ENCODE assay signal across 8 cellular contexts in the genomic region with DNA sequence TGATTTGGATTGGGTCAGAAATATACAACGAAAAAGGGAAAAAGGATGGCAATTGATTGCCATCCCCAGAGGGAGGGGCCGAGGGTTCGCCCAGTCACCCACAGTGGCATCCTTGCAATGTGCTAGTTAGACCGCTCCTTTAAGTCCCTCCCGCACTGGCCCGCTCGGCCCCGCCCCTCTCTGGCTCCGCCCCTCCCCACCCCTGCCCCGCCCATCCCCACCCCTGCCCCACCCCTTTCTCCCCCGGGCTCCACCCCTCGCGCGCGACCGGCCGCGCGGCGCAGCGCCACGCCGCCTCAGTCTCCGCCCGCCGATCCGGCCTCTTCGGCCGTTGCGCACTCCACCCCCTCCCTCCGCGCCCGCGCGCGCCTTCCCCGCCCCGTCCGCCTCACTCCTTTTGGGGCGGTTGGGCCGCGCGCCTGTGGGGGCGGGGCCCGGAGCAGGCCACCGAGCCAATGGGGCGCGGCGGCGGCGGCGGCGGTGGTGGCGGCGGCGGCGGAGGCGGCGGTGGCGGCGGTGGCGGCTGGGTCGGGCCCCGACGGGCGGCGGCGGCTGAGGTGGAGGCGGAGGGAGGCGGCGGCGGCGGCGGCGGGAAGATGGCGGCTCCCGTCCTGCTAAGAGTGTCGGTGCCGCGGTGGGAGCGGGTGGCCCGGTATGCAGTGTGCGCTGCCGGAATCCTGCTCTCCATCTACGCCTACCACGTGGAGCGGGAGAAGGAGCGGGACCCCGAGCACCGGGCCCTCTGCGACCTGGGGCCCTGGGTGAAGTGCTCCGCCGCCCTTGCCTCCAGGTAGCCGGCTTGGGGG. TPM values are rescaled to one million over a fixed set of nuclear protein-coding genes. Genes with fewer than 3 reads are reported as not detected.
DNase-seq lines count a peak whose midpoint lies in the region; ATAC-seq and TF ChIP-seq lines count a peak whose summit lies in the region.

A gene (plus strand): TSS at position 299 of the 806 bp plus-strand sequence. CDS start 298 bp downstream, at position 597.

- intact Hi-C loops in activated naive CD4-positive, alpha-beta T cell treated with anti-CD3 and anti-CD28 coated beads for 36 hours (cut with micrococcal nuclease): loop anchor here (1.0 to 10.0 kb wide), 11 partner anchors 103 to 1206 kb away; a partner anchor contains a TSS

- H3K4me3 Mint-ChIP-seq in activated naive CD4-positive, alpha-beta T cell treated with anti-CD3 and anti-CD28 coated beads for 36 hours: peak within 1 kb of the TSS; percentile 78

- H3K9me3 ChIP-seq in SK-N-MC (ENCODE audit: low read depth, low read length) (no peaks in the 10 kb centered on the region), gastroesophageal sphincter (no peaks in the 10 kb centered on the region), neutrophil (no peaks in the 10 kb centered on the region), subcutaneous abdominal adipose tissue (ENCODE audit: control insufficient read depth in 5 of 5, low read length in 5 of 5) (no peaks in the 10 kb centered on the region)

- peaks cover 5% of the 10 kb centered on the region for H3K36me3 Mint-ChIP-seq in activated naive CD4-positive, alpha-beta T cell treated with anti-CD3 and anti-CD28 coated beads for 36 hours (ENCODE audit: low read depth)

- peak; percentile 98 for ATAC-seq in gastroesophageal sphincter

- H3K4me3 ChIP-seq in HFF-Myc (replicated peaks; ENCODE audit: low read depth, low read length) (peak within 1 kb of the TSS; percentile 68), SK-N-MC (peak within 1 kb of the TSS; percentile 86), gastroesophageal sphincter (peak within 1 kb of the TSS; percentile 75 to 99), neutrophil (ENCODE audit: low read depth in 1 of 2, low read length in 1 of 2) (peak within 1 kb of the TSS; percentile 60 to 84), subcutaneous abdominal adipose tissue (ENCODE audit: low read depth in 1 of 5, low read length in 5 of 5) (peak within 1 kb of the TSS; percentile 70 to 84 (median 78))

- peak within 1 kb of the TSS; percentile 83 for H3K9ac ChIP-seq in SK-N-MC (ENCODE audit: insufficient read length)
- peak within 1 kb of the TSS in 4 of 5 donors; percentile 62 to 86 (median 72) for H3K9ac ChIP-seq in subcutaneous abdominal adipose tissue (ENCODE audit: low read length in 5 of 5)

- no peak for TF ChIP-seq EP300 in gastroesophageal sphincter (IDR thresholded peaks at IDR 0.05)

- H3K4me1 ChIP-seq in gastroesophageal sphincter (peaks cover 0 to 14% (median 0%) of the 10 kb centered on the region in 3 donors), neutrophil (ENCODE audit: control insufficient read depth in 1 of 2, insufficient read depth in 1 of 2, low read depth in 1 of 2, low read length in 1 of 2) (peaks cover 14 to 38% of the 10 kb centered on the region in 2 experiments), subcutaneous abdominal adipose tissue (ENCODE audit: control insufficient read depth in 5 of 5, insufficient read depth in 5 of 5, low read length in 5 of 5) (peaks cover 0 to 16% (median 12%) of the 10 kb centered on the region in 5 donors)

- peak; percentile 36 to 60 for TF ChIP-seq POLR2A in gastroesophageal sphincter (IDR thresholded peaks at IDR 0.05)

- WGBS in gastroesophageal sphincter (ENCODE audit: low coverage in 1 of 2), 2 donors: 0% methylated on average over 2 to 4 of the region's 94 CpGs

- H3K27me3 Mint-ChIP-seq in activated naive CD4-positive, alpha-beta T cell treated with anti-CD3 and anti-CD28 coated beads for 36 hours (ENCODE audit: low read depth): no peaks in the 10 kb centered on the region

- H3K4me1 Mint-ChIP-seq in activated naive CD4-positive, alpha-beta T cell treated with anti-CD3 and anti-CD28 coated beads for 36 hours (ENCODE audit: low read depth): peaks cover 6% of the 10 kb centered on the region

- TF ChIP-seq CTCF in HFF-Myc (IDR thresholded peaks at IDR 0.05; ENCODE audit: low read depth, low read length, missing control alignments): no peak
- no peak for TF ChIP-seq CTCF in gastroesophageal sphincter (IDR thresholded peaks at IDR 0.05)
- peak; percentile 35 for TF ChIP-seq CTCF in neutrophil (IDR thresholded peaks at IDR 0.05)

- no peaks in the 10 kb centered on the region for H3K27me3 ChIP-seq in gastroesophageal sphincter
- H3K27me3 ChIP-seq in neutrophil: no peaks in the 10 kb centered on the region
- H3K27me3 ChIP-seq in subcutaneous abdominal adipose tissue (ENCODE audit: control insufficient read depth in 5 of 5, insufficient read depth in 4 of 5, low read length in 5 of 5): no peaks in the 10 kb centered on the region

- H3K9me3 Mint-ChIP-seq in activated naive CD4-positive, alpha-beta T cell treated with anti-CD3 and anti-CD28 coated beads for 36 hours: no peaks in the 10 kb centered on the region

- DNase-seq in GM04503 (ENCODE audit: low read depth): peak; percentile 51
- DNase-seq in HFF-Myc (ENCODE audit: extremely low read depth, low read depth): peak; percentile 52
- peak; percentile 90 for DNase-seq in MV-4-11 (lab: John Stamatoyannopoulos, UW)
- DNase-seq in SK-N-MC (ENCODE audit: low read depth, low spot score): no peak
- DNase-seq in activated naive CD4-positive, alpha-beta T cell treated with anti-CD3 and anti-CD28 coated beads for 36 hours: peak; percentile 95

- H3K27ac ChIP-seq in SK-N-MC: no peak within 1 kb of the TSS
- H3K27ac ChIP-seq in gastroesophageal sphincter: peak within 1 kb of the TSS; percentile 78 to 87 (median 86)
- H3K27ac ChIP-seq in neutrophil: peak within 1 kb of the TSS; percentile 74
- peak within 1 kb of the TSS; percentile 62 for H3K27ac ChIP-seq in subcutaneous abdominal adipose tissue (ENCODE audit: low read depth, low read length)

- CTCF ChIA-PET in activated naive CD4-positive, alpha-beta T cell treated with anti-CD3 and anti-CD28 coated beads for 36 hours (lab: Charles Lee): no interaction called here

- no peaks in the 10 kb centered on the region for H3K36me3 ChIP-seq in SK-N-MC (ENCODE audit: insufficient read depth, low read length)
- no peaks in the 10 kb centered on the region for H3K36me3 ChIP-seq in gastroesophageal sphincter
- no peaks in the 10 kb centered on the region for H3K36me3 ChIP-seq in neutrophil
- H3K36me3 ChIP-seq in subcutaneous abdominal adipose tissue (ENCODE audit: control insufficient read depth in 5 of 5, insufficient read depth in 5 of 5, low read length in 5 of 5): no peaks in the 10 kb centered on the region

- H3K27ac Mint-ChIP-seq in activated naive CD4-positive, alpha-beta T cell treated with anti-CD3 and anti-CD28 coated beads for 36 hours: no peak within 1 kb of the TSS

RNA-seq across cellular contexts. Expression of the gene that starts here (rescaled TPM):
- 10 to 100 TPM in 1 of 2 experiments, 1 to 10 TPM in 1; 8.9 to 10.1 TPM for total RNA-seq in activated naive CD4-positive, alpha-beta T cell treated with anti-CD3 and anti-CD28 coated beads for 36 hours
- total RNA-seq in gastroesophageal sphincter: 10 to 100 TPM; 20.4 to 30.2 (median 25.0) TPM
